8 cellular contexts compared by ENCODE assay signal in the genomic region with DNA sequence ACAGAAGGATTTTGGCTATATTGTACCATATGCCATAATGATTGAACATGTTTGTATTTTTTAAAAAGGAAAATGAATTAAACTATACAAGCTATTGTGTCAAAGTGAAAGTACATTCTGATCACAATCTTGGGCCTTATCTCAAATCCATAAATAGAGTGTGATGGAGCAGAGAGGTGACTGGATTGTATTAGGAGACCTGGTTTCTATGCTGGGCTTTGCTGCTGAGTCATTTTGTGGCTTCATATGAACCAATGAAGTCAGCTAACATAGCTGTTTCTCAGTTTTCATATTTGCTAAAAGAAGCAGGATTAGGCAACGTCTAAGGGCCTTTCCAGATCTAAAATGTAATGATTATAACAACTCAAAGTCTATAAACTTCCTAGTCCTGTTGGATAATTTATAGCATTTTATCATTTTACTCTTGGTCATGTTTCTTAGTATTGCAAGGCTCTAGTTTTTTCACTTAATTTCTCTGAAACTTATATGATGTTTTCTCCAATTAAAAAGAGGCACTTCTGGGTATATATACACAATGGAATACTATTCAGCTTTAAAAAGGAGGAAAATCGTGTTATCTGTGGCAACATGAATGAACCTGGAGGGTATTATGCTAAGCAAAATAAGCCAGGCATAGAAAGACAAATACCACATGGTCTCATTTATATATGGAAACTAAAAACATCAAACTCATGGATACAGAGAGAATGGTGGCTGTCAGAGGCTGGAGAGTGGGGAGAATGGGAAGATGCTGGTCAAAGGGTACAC.
DNase-seq lines count a peak whose midpoint lies in the region; ATAC-seq and TF ChIP-seq lines count a peak whose summit lies in the region.

No MANE protein-coding gene starts in this region.

- TF ChIP-seq CTCF in GM06990 (IDR thresholded peaks at IDR 0.05; ENCODE audit: insufficient read depth, low read length, poor library complexity, severe bottlenecking) (no peak), heart left ventricle (IDR thresholded peaks at IDR 0.05) (no peak)

- H3K9me3 ChIP-seq in heart left ventricle: no peaks in the 10 kb centered on the region

- peak overlapping the region in 6 of 12 donors; percentile 9 to 44 (median 28) for H3K27ac ChIP-seq in heart left ventricle

- ATAC-seq in GM21825 (IDR thresholded peaks at IDR 0.05; ENCODE audit: unreplicated experiment) (peak; percentile 84), heart left ventricle (peak in 3 of 4 donors; percentile 65 to 82 (median 81))

- H3K27me3 ChIP-seq in GM06990 (replicated peaks; ENCODE audit: control insufficient read depth, insufficient read depth, low read length): no peaks in the 10 kb centered on the region
- no peaks in the 10 kb centered on the region for H3K27me3 ChIP-seq in heart left ventricle
- H3K27me3 ChIP-seq in H7 (ENCODE audit: control insufficient read depth, insufficient read depth, low read length): no peaks in the 10 kb centered on the region

- intact Hi-C loops in heart left ventricle (cut with DNase I): no loop called here

- no peak overlapping the region for H3K4me3 ChIP-seq in GM06990 (replicated peaks; ENCODE audit: low read depth, low read length)
- H3K4me3 ChIP-seq in heart left ventricle: no peak overlapping the region
- H3K4me3 ChIP-seq in H7 (ENCODE audit: insufficient read depth, low read depth, low read length): no peak overlapping the region

- no peak for TF ChIP-seq POLR2A in heart left ventricle (IDR thresholded peaks at IDR 0.05)

- 60 to 69% (median 66%) methylated on average over 2 of the region's 2 CpGs for WGBS in heart left ventricle, 4 donors

- peaks cover 0 to 29% (median 15%) of the 10 kb centered on the region in 12 donors for H3K4me1 ChIP-seq in heart left ventricle

- DNase-seq in GM06990 (ENCODE audit: extremely low read depth, insufficient read length) (peak; percentile 20), MV-4-11 (lab: John Stamatoyannopoulos, UW) (peak; percentile 21), heart left ventricle (no peak), DMS153 (lab: John Stamatoyannopoulos, UW) (no peak), H7 (no peak), NCI-H345 (lab: John Stamatoyannopoulos, UW) (no peak), epidermal melanocyte (ENCODE audit: insufficient read length, low spot score) (no peak)

- H3K36me3 ChIP-seq in GM06990 (ENCODE audit: control insufficient read depth, insufficient read depth, low read length): no peaks in the 10 kb centered on the region
- no peaks in the 10 kb centered on the region for H3K36me3 ChIP-seq in heart left ventricle
- H3K36me3 ChIP-seq in H7 (replicated peaks; ENCODE audit: control insufficient read depth, insufficient read depth, low read length): no peaks in the 10 kb centered on the region

Comparison
In these comparisons a context has a peak if more than half of its experiments do, and no peak if none do; other contexts are left out.
1. DNase-seq: peak in GM06990 (single experiment) and MV-4-11 (single experiment); none in heart left ventricle (0 of 5), DMS153 (single experiment), H7 (single experiment), NCI-H345 (single experiment) and epidermal melanocyte (single experiment).